In genomic region chr17:56506349-56506748, GRCh38 we compare ENCODE assay signal across 29 cellular contexts.
"Had no signal": no experiment of that assay in that cellular context is flagged by ENCODE, and none has a peak within 500 bp of the region (broad histone marks: within the 10 kb centered on the region; RNA-seq: fewer than 3 reads in every experiment).

No MANE protein-coding gene starts in this region.

- ATAC-seq: activated T-cell treated with anti-CD3 and anti-CD28 coated beads, Interleukin-2, amount 50 U/mL, for 4 hours; activated T-helper 17 cell treated with anti-CD3 and anti-CD28 coated beads, Interleukin-2, amount 50 U/mL, for 72 hours; T-cell had no signal

- H3K27me3 ChIP-seq: brain microvascular endothelial cell, cardiac muscle cell had no signal

- DNase-seq: activated B cell treated with CpG ODN at 0.5 μM for 24 hours; activated CD4-positive, alpha-beta memory T cell treated with anti-CD3 and anti-CD28 coated beads for 36 hours; activated CD4-positive, alpha-beta T cell treated with anti-CD3 and anti-CD28 coated beads for 1 hour; activated CD4-positive, alpha-beta T cell treated with anti-CD3 and anti-CD28 coated beads, Interleukin-2, amount 10 ng/mL, durations not matched to agents 7 days and 5 days; activated CD8-positive, alpha-beta memory T cell treated with anti-CD3 and anti-CD28 coated beads for 24 hours; activated gamma-delta T cell; activated naive CD4-positive, alpha-beta T cell treated with anti-CD3 and anti-CD28 coated beads, Interleukin-2, amount 10 ng/mL, durations not matched to agents 7 days and 5 days; activated naive CD8-positive, alpha-beta T cell treated with anti-CD3 and anti-CD28 coated beads for 36 hours; activated T-cell treated with anti-CD3 and anti-CD28 coated beads, Interleukin-2, amount 50 U/mL, for 4 hours; brain microvascular endothelial cell; KBM-7; NCI-H1092; NCI-H1417; NCI-H1694; NCI-H2029; NCI-H2107; NCI-H2171 treated with DMSO at 0.1 percent for 48 hours; NCI-H345; NCI-H510A; NCI-H526 treated with DMSO at 0.1 percent for 48 hours; NCI-H82; SIG-M5; T-cell; T-helper 2 cell; T1000 had no signal

- H3K36me3 ChIP-seq: brain microvascular endothelial cell, cardiac muscle cell had no signal

- H3K4me3 ChIP-seq: cardiac muscle cell, SK-N-MC had no signal

- FAIRE-seq: TTC549 had no signal

- H3K27ac ChIP-seq: brain microvascular endothelial cell, cardiac muscle cell, SK-N-MC had no signal
